In genomic region chr16:60091479-60091878, GRCh38 we compare ENCODE assay signal across 16 cellular contexts.
DNase-seq lines count a peak whose midpoint lies in the region; ATAC-seq lines count a peak whose summit lies in the region.
"Had no signal": no experiment of that assay in that cellular context is flagged by ENCODE, and none has a peak within 500 bp of the region (broad histone marks: within the 10 kb centered on the region; RNA-seq: fewer than 3 reads in every experiment).

No MANE protein-coding gene starts in this region.

- POLR2A ChIA-PET in activated CD4-positive, alpha-beta T cell treated with anti-CD3 and anti-CD28 coated beads, Interleukin-2, amount 10 ng/mL, durations not matched to agents 7 days and 5 days (lab: Charles Lee) = no interaction called here

- no peaks in the 10 kb centered on the region for H3K36me3 Mint-ChIP-seq in activated CD4-positive, alpha-beta T cell treated with anti-CD3 and anti-CD28 coated beads, Interleukin-2, amount 10 ng/mL, durations not matched to agents 7 days and 5 days (ENCODE audit: low read depth)
- H3K36me3 Mint-ChIP-seq: CD4-positive, CD25-positive, alpha-beta regulatory T cell; CD8-positive, alpha-beta T cell had no signal

- H3K4me3 Mint-ChIP-seq in activated CD4-positive, alpha-beta T cell treated with anti-CD3 and anti-CD28 coated beads, Interleukin-2, amount 10 ng/mL, durations not matched to agents 7 days and 5 days = no peak overlapping the region
- H3K4me3 Mint-ChIP-seq: B cell; CD4-positive, CD25-positive, alpha-beta regulatory T cell; CD8-positive, alpha-beta T cell; GM23338; HFFc6 had no signal

- no peaks in the 10 kb centered on the region for H3K27me3 Mint-ChIP-seq in activated CD4-positive, alpha-beta T cell treated with anti-CD3 and anti-CD28 coated beads, Interleukin-2, amount 10 ng/mL, durations not matched to agents 7 days and 5 days
- H3K27me3 Mint-ChIP-seq: B cell; CD4-positive, CD25-positive, alpha-beta regulatory T cell had no signal

- DNase-seq in ELR (ENCODE audit: low read depth) (peak; percentile 51), dermis blood vessel endothelial cell (peak; percentile 70), left kidney (ENCODE audit: low read depth, low spot score) (peak; percentile 6), Kasumi-1 (lab: John Stamatoyannopoulos, UW) (no peak), GOT3 (lab: John Stamatoyannopoulos, UW) (no peak)
- no peak for DNase-seq in activated CD4-positive, alpha-beta T cell treated with anti-CD3 and anti-CD28 coated beads, Interleukin-2, amount 10 ng/mL, durations not matched to agents 7 days and 5 days
- DNase-seq: Caco-2; CD4-positive, CD25-positive, alpha-beta regulatory T cell; CD8-positive, alpha-beta T cell; DMS153; DND-41; GF-D8; HFFc6 had no signal

- no peak overlapping the region for H3K27ac Mint-ChIP-seq in activated CD4-positive, alpha-beta T cell treated with anti-CD3 and anti-CD28 coated beads, Interleukin-2, amount 10 ng/mL, durations not matched to agents 7 days and 5 days
- H3K27ac Mint-ChIP-seq: B cell; CD4-positive, CD25-positive, alpha-beta regulatory T cell; CD8-positive, alpha-beta T cell; GM23338; HFFc6 had no signal

- no peak for ATAC-seq in GM21576 (IDR thresholded peaks at IDR 0.05; ENCODE audit: unreplicated experiment)
- ATAC-seq: CD8-positive, alpha-beta T cell; GM23338 had no signal

- CTCF ChIA-PET in activated CD4-positive, alpha-beta T cell treated with anti-CD3 and anti-CD28 coated beads, Interleukin-2, amount 10 ng/mL, durations not matched to agents 7 days and 5 days (lab: Charles Lee) = no interaction called here

- H3K4me1 Mint-ChIP-seq in activated CD4-positive, alpha-beta T cell treated with anti-CD3 and anti-CD28 coated beads, Interleukin-2, amount 10 ng/mL, durations not matched to agents 7 days and 5 days = no peaks in the 10 kb centered on the region
- H3K4me1 Mint-ChIP-seq: B cell; CD4-positive, CD25-positive, alpha-beta regulatory T cell; GM23338 had no signal

- peaks cover 10% of the 10 kb centered on the region for H3K9me3 Mint-ChIP-seq in activated CD4-positive, alpha-beta T cell treated with anti-CD3 and anti-CD28 coated beads, Interleukin-2, amount 10 ng/mL, durations not matched to agents 7 days and 5 days

Comparison
In these comparisons a context has a peak if more than half of its experiments do, and no peak if none do; other contexts are left out.
1. DNase-seq: peak in ELR (single experiment), dermis blood vessel endothelial cell (single experiment) and left kidney (single experiment); none in Kasumi-1 (0 of 2), GOT3 (single experiment) and activated CD4-positive, alpha-beta T cell treated with anti-CD3 and anti-CD28 coated beads, Interleukin-2, amount 10 ng/mL, durations not matched to agents 7 days and 5 days (single experiment).